In the genomic region with DNA sequence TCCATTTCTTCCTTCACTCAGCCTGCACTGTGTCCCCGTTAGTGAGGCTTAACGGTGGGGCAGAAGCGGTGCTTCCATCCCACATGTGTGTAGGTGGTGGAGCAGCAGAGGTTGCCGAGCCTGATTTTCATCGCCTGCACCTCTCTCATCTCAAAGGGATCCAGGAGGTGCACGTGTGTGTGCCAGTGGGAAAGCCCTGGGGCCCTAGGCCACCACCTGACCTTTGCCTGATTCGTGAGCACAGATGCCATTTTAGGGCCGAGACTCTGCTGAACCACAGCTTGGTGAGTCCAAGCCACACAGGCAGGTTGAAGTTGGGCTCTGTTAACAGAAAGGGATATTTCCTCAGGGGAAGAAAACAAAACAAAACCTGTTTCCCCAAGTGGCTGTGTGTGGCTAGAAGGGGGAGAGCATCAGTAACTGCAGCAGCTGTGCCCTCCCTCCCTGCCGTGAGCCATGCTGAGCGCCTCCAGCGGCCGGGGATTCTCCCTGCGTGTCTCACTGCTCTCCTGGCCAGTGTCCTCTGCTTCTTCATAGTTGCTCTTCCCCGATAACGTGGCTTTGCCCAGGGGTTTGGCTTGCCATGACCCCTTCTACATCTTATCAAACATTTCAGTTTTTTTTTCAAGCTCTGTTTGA, we compare ENCODE assay signal across 9 cellular contexts.
A peak's percentile ranks its signal among the peaks of the same experiment; 100 is the strongest.
DNase-seq lines count a peak whose midpoint lies in the region; ATAC-seq and TF ChIP-seq lines count a peak whose summit lies in the region.
"Had no signal": no experiment of that assay in that cellular context is flagged by ENCODE, and none has a peak within 500 bp of the region (broad histone marks: within the 10 kb centered on the region; RNA-seq: fewer than 3 reads in every experiment).

No MANE protein-coding gene starts in this region.

- no peaks in the 10 kb centered on the region for H3K9me3 ChIP-seq in tibial artery
- H3K9me3 ChIP-seq: thoracic aorta had no signal

- no peaks in the 10 kb centered on the region for H3K27me3 Mint-ChIP-seq in activated CD4-positive, alpha-beta T cell treated with anti-CD3 and anti-CD28 coated beads, Interleukin-2, amount 10 ng/mL, durations not matched to agents 7 days and 5 days
- H3K27me3 Mint-ChIP-seq in activated naive CD8-positive, alpha-beta T cell treated with anti-CD3 and anti-CD28 coated beads, Interleukin-2, amount 10 ng/mL, durations not matched to agents 7 days and 5 days, result no peaks in the 10 kb centered on the region
- H3K27me3 Mint-ChIP-seq in natural killer cell treated with Interleukin-12 subunit alpha and Interleukin-12 subunit beta and Interleukin-15 and Interleukin-18, amount 100 ng/mL, for 72 hours, result no peaks in the 10 kb centered on the region

- no peak overlapping the region for H3K27ac ChIP-seq in tibial artery
- H3K27ac ChIP-seq: thoracic aorta had no signal

- H3K27ac Mint-ChIP-seq in activated CD4-positive, alpha-beta T cell treated with anti-CD3 and anti-CD28 coated beads, Interleukin-2, amount 10 ng/mL, durations not matched to agents 7 days and 5 days, result no peak overlapping the region
- H3K27ac Mint-ChIP-seq in activated naive CD8-positive, alpha-beta T cell treated with anti-CD3 and anti-CD28 coated beads, Interleukin-2, amount 10 ng/mL, durations not matched to agents 7 days and 5 days, result peak overlapping the region; percentile 31
- H3K27ac Mint-ChIP-seq in natural killer cell treated with Interleukin-12 subunit alpha and Interleukin-12 subunit beta and Interleukin-15 and Interleukin-18, amount 100 ng/mL, for 72 hours, result peak overlapping the region; percentile 19 to 81

- CTCF ChIA-PET in activated CD4-positive, alpha-beta T cell treated with anti-CD3 and anti-CD28 coated beads, Interleukin-2, amount 10 ng/mL, durations not matched to agents 7 days and 5 days (lab: Charles Lee), result no interaction called here

- TF ChIP-seq CTCF in tibial artery (IDR thresholded peaks at IDR 0.05), result no peak

- peak; percentile 19 for DNase-seq in activated CD4-positive, alpha-beta T cell treated with anti-CD3 and anti-CD28 coated beads, Interleukin-2, amount 10 ng/mL, durations not matched to agents 7 days and 5 days
- no peak for DNase-seq in activated CD4-positive, alpha-beta T cell treated with anti-CD3 and anti-CD28 coated beads for 1 hour
- DNase-seq in activated naive CD8-positive, alpha-beta T cell treated with anti-CD3 and anti-CD28 coated beads, Interleukin-2, amount 10 ng/mL, durations not matched to agents 7 days and 5 days, result no peak
- DNase-seq in natural killer cell treated with Interleukin-12 subunit alpha and Interleukin-12 subunit beta and Interleukin-15 and Interleukin-18, amount 100 ng/mL, for 72 hours (ENCODE audit: low spot score), result no peak
- no peak for DNase-seq in SHP77 (lab: John Stamatoyannopoulos, UW)
- DNase-seq in tibial artery, result no peak

- H3K4me3 ChIP-seq in tibial artery, result no peak overlapping the region
- H3K4me3 ChIP-seq: thoracic aorta had no signal

- ATAC-seq in HG02981 (IDR thresholded peaks at IDR 0.05; ENCODE audit: unreplicated experiment) (peak; percentile 99), HG02870 (IDR thresholded peaks at IDR 0.05; ENCODE audit: unreplicated experiment) (no peak)
- ATAC-seq in activated naive CD8-positive, alpha-beta T cell treated with anti-CD3 and anti-CD28 coated beads, Interleukin-2, amount 10 ng/mL, durations not matched to agents 7 days and 5 days (ENCODE audit: low read depth), result peak; percentile 80
- peak in 1 of 2 donors; percentile 69 for ATAC-seq in natural killer cell treated with Interleukin-12 subunit alpha and Interleukin-12 subunit beta and Interleukin-15 and Interleukin-18, amount 100 ng/mL, for 72 hours

- intact Hi-C loops in tibial artery (cut with DNase I; ENCODE audit: low total_unique reads), result no loop called here

- H3K36me3 Mint-ChIP-seq in activated CD4-positive, alpha-beta T cell treated with anti-CD3 and anti-CD28 coated beads, Interleukin-2, amount 10 ng/mL, durations not matched to agents 7 days and 5 days (ENCODE audit: low read depth), result peaks cover 25% of the 10 kb centered on the region
- H3K36me3 Mint-ChIP-seq in activated naive CD8-positive, alpha-beta T cell treated with anti-CD3 and anti-CD28 coated beads, Interleukin-2, amount 10 ng/mL, durations not matched to agents 7 days and 5 days, result peaks cover 29% of the 10 kb centered on the region
- no peaks in the 10 kb centered on the region for H3K36me3 Mint-ChIP-seq in natural killer cell treated with Interleukin-12 subunit alpha and Interleukin-12 subunit beta and Interleukin-15 and Interleukin-18, amount 100 ng/mL, for 72 hours

- peaks cover 0 to 53% (median 30%) of the 10 kb centered on the region in 4 donors for H3K4me1 ChIP-seq in tibial artery

- H3K4me3 Mint-ChIP-seq in activated CD4-positive, alpha-beta T cell treated with anti-CD3 and anti-CD28 coated beads, Interleukin-2, amount 10 ng/mL, durations not matched to agents 7 days and 5 days, result no peak overlapping the region
- H3K4me3 Mint-ChIP-seq in activated naive CD8-positive, alpha-beta T cell treated with anti-CD3 and anti-CD28 coated beads, Interleukin-2, amount 10 ng/mL, durations not matched to agents 7 days and 5 days, result peak overlapping the region; percentile 11
- H3K4me3 Mint-ChIP-seq in natural killer cell treated with Interleukin-12 subunit alpha and Interleukin-12 subunit beta and Interleukin-15 and Interleukin-18, amount 100 ng/mL, for 72 hours, result no peak overlapping the region

- H3K4me1 Mint-ChIP-seq in activated CD4-positive, alpha-beta T cell treated with anti-CD3 and anti-CD28 coated beads, Interleukin-2, amount 10 ng/mL, durations not matched to agents 7 days and 5 days, result peaks cover 14% of the 10 kb centered on the region
- H3K4me1 Mint-ChIP-seq in activated naive CD8-positive, alpha-beta T cell treated with anti-CD3 and anti-CD28 coated beads, Interleukin-2, amount 10 ng/mL, durations not matched to agents 7 days and 5 days, result peaks cover 11% of the 10 kb centered on the region
- H3K4me1 Mint-ChIP-seq in natural killer cell treated with Interleukin-12 subunit alpha and Interleukin-12 subunit beta and Interleukin-15 and Interleukin-18, amount 100 ng/mL, for 72 hours (ENCODE audit: low read depth in 2 of 2), result peaks cover 39 to 50% of the 10 kb centered on the region in 2 donors

- peaks cover 8% of the 10 kb centered on the region for H3K9me3 Mint-ChIP-seq in activated CD4-positive, alpha-beta T cell treated with anti-CD3 and anti-CD28 coated beads, Interleukin-2, amount 10 ng/mL, durations not matched to agents 7 days and 5 days
- H3K9me3 Mint-ChIP-seq in activated naive CD8-positive, alpha-beta T cell treated with anti-CD3 and anti-CD28 coated beads, Interleukin-2, amount 10 ng/mL, durations not matched to agents 7 days and 5 days, result peaks cover 6% of the 10 kb centered on the region
- H3K9me3 Mint-ChIP-seq in natural killer cell treated with Interleukin-12 subunit alpha and Interleukin-12 subunit beta and Interleukin-15 and Interleukin-18, amount 100 ng/mL, for 72 hours, result peaks cover 5% of the 10 kb centered on the region

- H3K36me3 ChIP-seq in tibial artery, result peaks cover 1 to 10% (median 9%) of the 10 kb centered on the region in 3 donors
- H3K36me3 ChIP-seq: thoracic aorta had no signal

- no peaks in the 10 kb centered on the region for H3K27me3 ChIP-seq in tibial artery

- POLR2A ChIA-PET in activated CD4-positive, alpha-beta T cell treated with anti-CD3 and anti-CD28 coated beads, Interleukin-2, amount 10 ng/mL, durations not matched to agents 7 days and 5 days (lab: Charles Lee), result interaction anchor here (0.7 kb wide), 1 partner anchor 76 kb away, joined by 3 read pairs; no protein-coding TSS in a partner anchor
- POLR2A ChIA-PET in activated naive CD8-positive, alpha-beta T cell treated with anti-CD3 and anti-CD28 coated beads, Interleukin-2, amount 10 ng/mL, durations not matched to agents 7 days and 5 days (lab: Charles Lee), result interaction anchor here (2.0 kb wide), 1 partner anchor 80 kb away, joined by 4 read pairs; no protein-coding TSS in a partner anchor
